Comparison of ENCODE assay signal across 7 cellular contexts in genomic region chrX:16718824-16719333, GRCh38. TPM values are rescaled to one million over a fixed set of nuclear protein-coding genes. Genes with fewer than 3 reads are reported as not detected.
DNase-seq lines count a peak whose midpoint lies in the region; ATAC-seq and TF ChIP-seq lines count a peak whose summit lies in the region.

No MANE protein-coding gene starts in this region.

- H2BK15ac ChIP-seq in mesendoderm (replicated peaks; ENCODE audit: low read depth): no peak overlapping the region

- ATAC-seq in GM19395 (IDR thresholded peaks at IDR 0.05; ENCODE audit: unreplicated experiment) (peak; percentile 54), HG03139 (IDR thresholded peaks at IDR 0.05; ENCODE audit: unreplicated experiment) (peak; percentile 17), GM18867 (IDR thresholded peaks at IDR 0.05; ENCODE audit: unreplicated experiment) (no peak)

- H4K8ac ChIP-seq in mesendoderm (ENCODE audit: low read depth, low read length): no peak overlapping the region

- peak overlapping the region; percentile 79 for H3K4me2 ChIP-seq in mesendoderm (ENCODE audit: low read length)

- no peaks in the 10 kb centered on the region for H3K79me1 ChIP-seq in mesendoderm (ENCODE audit: low read length)

- DNase-seq in ascending aorta (ENCODE audit: low spot score in 2 of 2) (no peak), mesendoderm (no peak), NCI-H2171 treated with DMSO at 0.1 percent for 48 hours (lab: John Stamatoyannopoulos, UW) (no peak)
- no peak for DNase-seq in stimulated activated CD4-positive, alpha-beta T cell treated with anti-CD3 and anti-CD28 coated beads, Interleukin-15, amount 100 ng/mL, for 24 hours

- H3K9ac ChIP-seq in mesendoderm (ENCODE audit: low read length): peak overlapping the region; percentile 88

- H3K56ac ChIP-seq in mesendoderm (ENCODE audit: low read length): peak overlapping the region; percentile 91

- H3K27ac ChIP-seq in ascending aorta: peak overlapping the region; percentile 93 to 98
- peak overlapping the region; percentile 59 for H3K27ac ChIP-seq in mesendoderm (ENCODE audit: low read depth, low read length)

- no peak overlapping the region for H2BK120ac ChIP-seq in mesendoderm (ENCODE audit: low read depth, low read length)

- WGBS in mesendoderm (ENCODE audit: extremely low coverage, insufficient coverage, low lambda C conversion rate): no CpG with 5 or more reads among the region's 6 CpGs

- H2AK5ac ChIP-seq in mesendoderm (ENCODE audit: low read length): no peak overlapping the region

- H3K27me3 ChIP-seq in ascending aorta: no peaks in the 10 kb centered on the region
- no peaks in the 10 kb centered on the region for H3K27me3 ChIP-seq in mesendoderm (ENCODE audit: insufficient read depth, low read length, poor library complexity)

- H2BK5ac ChIP-seq in mesendoderm (ENCODE audit: low read length): no peak overlapping the region

- peaks cover 22% of the 10 kb centered on the region for H3K79me2 ChIP-seq in mesendoderm (ENCODE audit: control insufficient read depth, insufficient read depth, low read length)

- intact Hi-C loops in ascending aorta (cut with DNase I): loop anchor here (1.0 to 10.0 kb wide), 6 partner anchors 67 to 1706 kb away; partner anchors contain the start of genes AP1S2, CA5B, CDKL5 and RBBP7

- no peak overlapping the region for H4K5ac ChIP-seq in mesendoderm (ENCODE audit: low read length)

- TF ChIP-seq CTCF in ascending aorta (IDR thresholded peaks at IDR 0.05): no peak

- no peaks in the 10 kb centered on the region for H3K9me3 ChIP-seq in ascending aorta

- no peaks in the 10 kb centered on the region for H3K36me3 ChIP-seq in ascending aorta
- H3K36me3 ChIP-seq in mesendoderm (ENCODE audit: control insufficient read depth, insufficient read depth, low read length): no peaks in the 10 kb centered on the region

- H3K4me3 ChIP-seq in ascending aorta (peak overlapping the region; percentile 86 to 93), mesendoderm (ENCODE audit: low read length) (peak overlapping the region; percentile 42)

- H3K4ac ChIP-seq in mesendoderm (ENCODE audit: low read depth, low read length): no peak overlapping the region

- no peak overlapping the region for H3K18ac ChIP-seq in mesendoderm (ENCODE audit: low read length)

- peak overlapping the region; percentile 1 for H3K23ac ChIP-seq in mesendoderm (ENCODE audit: low read length)

- H3K4me1 ChIP-seq in ascending aorta (peaks cover 0 to 16% of the 10 kb centered on the region in 2 donors), mesendoderm (ENCODE audit: control insufficient read depth, low read depth, low read length) (no peaks in the 10 kb centered on the region)

RNA-seq across cellular contexts. Expression of gene SYAP1, which starts 0.5 kb away (rescaled TPM):
- total RNA-seq in ascending aorta: 14.2 TPM
- polyA plus RNA-seq in mesendoderm (2013, experiment 1 of 2): 13.8 TPM
- polyA plus RNA-seq in mesendoderm (2013, experiment 2 of 2): 12.9 TPM

RNA-seq across cellular contexts. Expression of gene CTPS2, which starts 6.4 kb away (rescaled TPM):
- total RNA-seq in ascending aorta: 12.6 TPM
- polyA plus RNA-seq in mesendoderm (2013, experiment 1 of 2): 15.7 TPM
- polyA plus RNA-seq in mesendoderm (2013, experiment 2 of 2): 16.1 TPM
